1 cellular context compared by ENCODE assay signal in the genomic region with DNA sequence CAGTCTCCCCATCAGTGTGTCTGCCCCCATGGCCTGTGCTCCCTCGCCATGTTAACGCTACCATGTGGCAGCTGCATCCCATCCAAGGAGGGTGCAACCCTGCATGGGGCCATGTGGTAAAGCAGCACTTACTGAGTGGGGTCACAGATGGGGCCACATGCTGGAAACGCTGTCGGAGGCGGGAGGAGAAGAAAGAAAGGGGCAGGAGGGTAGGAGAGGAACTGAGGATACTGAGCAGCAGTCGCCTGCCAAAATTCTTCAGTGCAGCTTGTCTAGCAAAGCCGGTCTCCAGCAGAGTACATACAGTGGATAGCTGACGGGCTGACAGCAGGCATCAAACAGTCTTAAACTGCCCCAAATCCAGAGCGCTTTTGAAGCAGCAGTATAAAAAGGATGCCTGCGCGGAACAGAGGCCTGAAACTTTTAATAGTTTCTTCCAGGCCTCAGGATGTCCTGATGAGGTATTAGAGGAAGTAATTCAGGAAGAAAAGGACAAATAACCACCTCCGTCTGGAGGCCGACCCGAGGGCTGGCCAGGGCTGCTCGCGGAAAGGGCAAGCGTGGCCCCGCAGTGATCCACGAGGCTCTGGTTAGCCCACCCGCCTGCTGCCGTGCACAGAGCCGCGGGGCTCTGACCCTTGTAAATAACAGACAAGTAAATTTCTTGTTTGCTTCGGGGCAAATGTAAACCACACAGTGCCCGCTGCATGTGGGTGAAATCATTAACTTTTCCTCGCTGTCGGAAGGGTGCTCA.
TF ChIP-seq lines count a peak whose summit lies in the region.

No MANE protein-coding gene starts in this region.

TF ChIP-seq in endothelial cell of umbilical vein, 7 proteins besides CTCF, POLR2A, EP300 and RAD21 (continued from another document):
- TF ChIP-seq FOS (IDR thresholded peaks at IDR 0.05; ENCODE audit: borderline replicate concordance, insufficient read depth, low read length): no peak
TF ChIP-seq in endothelial cell of umbilical vein: peak in this region for 1.
